In the genomic region with DNA sequence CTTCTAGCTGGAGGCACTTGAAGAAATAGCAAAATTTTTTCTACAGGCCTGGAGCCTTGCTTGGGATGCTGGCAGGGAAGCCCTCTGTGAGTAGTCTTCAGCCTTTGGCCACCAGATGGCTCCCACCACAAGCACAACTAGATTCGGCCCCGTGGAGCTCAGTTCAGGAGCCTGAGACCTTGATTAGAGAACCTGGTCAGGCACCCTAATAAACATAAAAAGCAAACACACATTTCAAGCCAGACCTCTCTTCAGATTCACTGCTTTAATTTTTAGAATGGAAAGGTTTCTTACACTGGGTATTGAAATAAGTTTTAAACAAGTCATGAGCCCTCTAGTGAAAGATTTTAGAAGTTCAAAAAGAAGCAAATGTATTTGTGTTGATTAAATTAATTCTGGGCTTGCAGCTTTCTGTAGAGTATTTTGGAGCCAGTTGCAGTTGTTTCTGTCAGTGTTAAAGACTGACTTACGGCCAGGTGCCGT, we compare ENCODE assay signal across 8 cellular contexts. TPM values are rescaled to one million over a fixed set of nuclear protein-coding genes. Genes with fewer than 3 reads are reported as not detected.
DNase-seq lines count a peak whose midpoint lies in the region; ATAC-seq, FAIRE-seq and TF ChIP-seq lines count a peak whose summit lies in the region.

No MANE protein-coding gene starts in this region.

- no peak overlapping the region for H3K9ac ChIP-seq in HepG2 (ENCODE audit: insufficient read depth, low read depth, low read length)

- no peak overlapping the region for H3K4me2 ChIP-seq in HepG2 (ENCODE audit: low read depth, low read length)

- no peaks in the 10 kb centered on the region for H3K27me3 ChIP-seq in HepG2 (ENCODE audit: control insufficient read depth in 1 of 2, insufficient read depth in 2 of 2, low read length in 2 of 2)

- H3K9me3 ChIP-seq in HepG2 (ENCODE audit: low read length), result no peaks in the 10 kb centered on the region

- POLR2A ChIA-PET in activated CD4-positive, alpha-beta T cell treated with anti-CD3 and anti-CD28 coated beads for 36 hours (lab: Charles Lee), result interaction anchor here (1.0 to 1.1 kb wide), 2 partner anchors 25 to 67 kb away, joined by 3 to 4 read pairs; no protein-coding TSS in a partner anchor
- POLR2A ChIA-PET in HepG2 (lab: Yijun Ruan, JAX), result interaction anchor here (0.8 to 1.8 kb wide), 9 partner anchors 23 to 134 kb away, joined by 3 to 10 read pairs (median 4); a partner anchor contains a TSS

- H3K27me3 Mint-ChIP-seq in activated CD4-positive, alpha-beta T cell treated with anti-CD3 and anti-CD28 coated beads for 36 hours, result no peaks in the 10 kb centered on the region

- DNase-seq in AG08396 (ENCODE audit: low spot score) (peak; percentile 68), NCI-H345 (lab: John Stamatoyannopoulos, UW) (peak; percentile 35), choroid plexus epithelial cell (ENCODE audit: low read depth) (peak; percentile 92), HepG2 (ENCODE audit: low spot score) (peak; percentile 73)
- peak; percentile 84 for DNase-seq in activated CD4-positive, alpha-beta T cell treated with anti-CD3 and anti-CD28 coated beads for 36 hours
- peak; percentile 61 to 64 for DNase-seq in stimulated activated CD4-positive, alpha-beta T cell treated with anti-CD3 and anti-CD28 coated beads, Interleukin-2, amount 100 ng/mL, for 48 hours

- no peaks in the 10 kb centered on the region for H3K79me2 ChIP-seq in HepG2 (ENCODE audit: insufficient read depth, low read length)

- TF ChIP-seq CTCF in choroid plexus epithelial cell (conservative IDR thresholded peaks at IDR 0.05; ENCODE audit: low read depth, low read length) (peak; percentile 91), HepG2 (CRISPR knock-in tag; IDR thresholded peaks at IDR 0.05) (peak; percentile 89)

- peaks cover 6% of the 10 kb centered on the region; the same call in 1 of the 2 replicates for H3K4me1 ChIP-seq in HepG2 (ENCODE audit: insufficient read depth, low read length)

- ATAC-seq in GM18520 (IDR thresholded peaks at IDR 0.05; ENCODE audit: unreplicated experiment) (peak; percentile 82), HG03066 (IDR thresholded peaks at IDR 0.05; ENCODE audit: low read depth, unreplicated experiment) (peak; percentile 98), HepG2 (peak; percentile 100)
- peak; percentile 99 for ATAC-seq in activated CD4-positive, alpha-beta T cell treated with anti-CD3 and anti-CD28 coated beads for 36 hours

- H3K27ac ChIP-seq in HepG2 (ENCODE audit: extremely low read length, insufficient read depth, low read length), result no peak overlapping the region

- TF ChIP-seq RAD21 in HepG2 (CRISPR knock-in tag; IDR thresholded peaks at IDR 0.05), result peak; percentile 94

- CTCF ChIA-PET in activated CD4-positive, alpha-beta T cell treated with anti-CD3 and anti-CD28 coated beads for 36 hours (lab: Charles Lee), result interaction anchor here (0.5 to 7.2 kb wide), 67 partner anchors 8 to 559 kb away, joined by 3 to 142 read pairs (median 5); a partner anchor contains a TSS
- CTCF ChIA-PET in HepG2 (lab: Yijun Ruan, JAX; ENCODE audit: low intra/inter-chr PET ratio, low total read pairs), result interaction anchor here (0.8 to 3.1 kb wide), 8 partner anchors 21 to 137 kb away, joined by 3 to 73 read pairs (median 4); a partner anchor contains a TSS

- no TSS peak for BruUV-seq in HepG2 (replicated peaks; lab: Mats Ljungman, UMichigan)

- H3K36me3 Mint-ChIP-seq in activated CD4-positive, alpha-beta T cell treated with anti-CD3 and anti-CD28 coated beads for 36 hours (ENCODE audit: low read depth), result no peaks in the 10 kb centered on the region

- H4K20me1 ChIP-seq in HepG2 (ENCODE audit: insufficient read depth, low read length), result no peaks in the 10 kb centered on the region

- peaks cover 5% of the 10 kb centered on the region for H3K4me1 Mint-ChIP-seq in activated CD4-positive, alpha-beta T cell treated with anti-CD3 and anti-CD28 coated beads for 36 hours

- peaks cover 1 to 10% of the 10 kb centered on the region in 2 experiments; a peak in 4 of 5 replicates for H3K36me3 ChIP-seq in HepG2 (replicated peaks in 1 of 2; ENCODE audit: control insufficient read depth in 1 of 2, insufficient read depth in 2 of 2, low read length in 2 of 2)

- no peak overlapping the region for H2AFZ ChIP-seq in HepG2 (ENCODE audit: low read length)

- intact Hi-C loops in activated CD4-positive, alpha-beta T cell treated with anti-CD3 and anti-CD28 coated beads for 36 hours (cut with DNase I, micrococcal nuclease), result loop anchor here (1.0 to 2.0 kb wide), 6 partner anchors 62 to 556 kb away; no protein-coding TSS in a partner anchor
- intact Hi-C loops in HepG2 (cut with micrococcal nuclease; ENCODE audit: unreplicated experiment), result loop anchor here (1.0 to 2.0 kb wide), 4 partner anchors 62 to 137 kb away; no protein-coding TSS in a partner anchor

- in situ Hi-C loops in HepG2 (cut with HindIII; ENCODE audit: extremely low pct_ligation_motif_present, low pct_unique_long_range_greater_than_20kb), result no loop called here

- TF ChIP-seq EP300 in HepG2 (IDR thresholded peaks at IDR 0.05; ENCODE audit: low read depth in 2 of 2, low read length in 2 of 2) (no peak), HepG2 (CRISPR knock-in tag; IDR thresholded peaks at IDR 0.05; ENCODE audit: borderline replicate concordance) (no peak)

- peak; percentile 34 for FAIRE-seq in HepG2 (lab: Jason Lieb, UNC)

- H3K4me3 ChIP-seq in choroid plexus epithelial cell (ENCODE audit: low read depth, low read length) (no peak overlapping the region), HepG2 (replicated peaks in 1 of 3; ENCODE audit: insufficient read depth in 1 of 3, low read depth in 2 of 3, low read length in 3 of 3) (no peak overlapping the region)

- peak overlapping the region; percentile 12 for H3K27ac Mint-ChIP-seq in activated CD4-positive, alpha-beta T cell treated with anti-CD3 and anti-CD28 coated beads for 36 hours

- no peak for TF ChIP-seq POLR2A in HepG2 (IDR thresholded peaks at IDR 0.05; ENCODE audit: insufficient read depth in 1 of 2, low read depth in 2 of 2, low read length in 2 of 2)

- 88% methylated on average over 2 of the region's 4 CpGs for WGBS in HepG2 (ENCODE audit: low lambda C conversion rate)

- H3K4me3 Mint-ChIP-seq in activated CD4-positive, alpha-beta T cell treated with anti-CD3 and anti-CD28 coated beads for 36 hours, result no peak overlapping the region

- no peaks in the 10 kb centered on the region for H3K9me3 Mint-ChIP-seq in activated CD4-positive, alpha-beta T cell treated with anti-CD3 and anti-CD28 coated beads for 36 hours (ENCODE audit: low read depth)

TF ChIP-seq in HepG2, 621 proteins besides CTCF, POLR2A, EP300 and RAD21 (continues in another document):
- no peak for TF ChIP-seq SP2 (CRISPR knock-in tag; IDR thresholded peaks at IDR 0.05)
- no peak for TF ChIP-seq HIVEP1 (CRISPR knock-in tag; IDR thresholded peaks at IDR 0.05)

RNA-seq across cellular contexts. Expression of a gene that starts 41.4 kb away (rescaled TPM):
- 10 to 100 TPM; 21.0 to 31.5 TPM for total RNA-seq in activated CD4-positive, alpha-beta T cell treated with anti-CD3 and anti-CD28 coated beads for 36 hours
- 63.8 and 71.9 TPM in 2 replicates for total RNA-seq in HepG2 (2016; rRNA removed; fragmentation: Illumina TruSeq; extraction: Trizol)
- 27.6 and 30.6 TPM in 2 replicates for total RNA-seq in HepG2 (2016; cell fraction: cytosol; rRNA removed; fragmentation: Illumina TruSeq; extraction: Trizol; ENCODE audit: low read depth)
- 64.8 and 79.1 TPM in 2 replicates for total RNA-seq in HepG2 (2016; cell fraction: insoluble cytoplasmic fraction; rRNA removed; fragmentation: Illumina TruSeq; extraction: Trizol)
- 27.3 and 28.0 TPM in 2 replicates for total RNA-seq in HepG2 (2016; cell fraction: membrane; rRNA removed; fragmentation: Illumina TruSeq; extraction: Trizol)
- 27.2 and 28.1 TPM in 2 replicates for total RNA-seq in HepG2 (2016; cell fraction: nucleus; rRNA removed; fragmentation: Illumina TruSeq; extraction: Trizol)
- 499 and 615 TPM in 2 replicates for polyA plus RNA-seq in HepG2 (2011; rRNA removed)
- polyA plus RNA-seq in HepG2 (2011; cell fraction: cytosol; rRNA removed), result 393 and 503 TPM in 2 replicates
- polyA plus RNA-seq in HepG2 (2011; cell fraction: nucleus; rRNA removed), result 87.8 and 90.3 TPM in 2 replicates
- polyA plus RNA-seq in HepG2 (2012), result 244 and 269 TPM in 2 replicates
- 25.5 and 30.2 TPM in 2 replicates for polyA plus RNA-seq in HepG2 (2016; cell fraction: cytosol; fragmentation: Illumina TruSeq; extraction: Trizol; ENCODE audit: low read depth)
- polyA plus RNA-seq in HepG2 (2016; cell fraction: insoluble cytoplasmic fraction; fragmentation: Illumina TruSeq; extraction: Trizol; ENCODE audit: low read depth), result 107 and 117 TPM in 2 replicates
- 23.9 and 28.1 TPM in 2 replicates for polyA plus RNA-seq in HepG2 (2016; cell fraction: membrane; fragmentation: Illumina TruSeq; extraction: Trizol; ENCODE audit: low read depth)
- 59.6 and 62.5 TPM in 2 replicates for polyA plus RNA-seq in HepG2 (2016; cell fraction: nucleus; fragmentation: Illumina TruSeq; extraction: Trizol; ENCODE audit: insufficient read depth, low read depth)
- 44.3 and 186 TPM in 2 replicates for polyA minus RNA-seq in HepG2 (2011; rRNA and poly(A)+ RNA removed; ENCODE audit: low replicate concordance)
- 49.7 and 65.5 TPM in 2 replicates for polyA minus RNA-seq in HepG2 (2011; cell fraction: cytosol; rRNA and poly(A)+ RNA removed)
- polyA minus RNA-seq in HepG2 (2011; cell fraction: nucleus; rRNA and poly(A)+ RNA removed), result 62.3 and 93.9 TPM in 2 replicates

RNA-seq across cellular contexts. Expression of a gene that starts 50.0 kb away (rescaled TPM):
- total RNA-seq in activated CD4-positive, alpha-beta T cell treated with anti-CD3 and anti-CD28 coated beads for 36 hours, result 1 to 10 TPM; 3.3 to 3.5 TPM
- 35.4 and 39.6 TPM in 2 replicates for total RNA-seq in HepG2 (2016; rRNA removed; fragmentation: Illumina TruSeq; extraction: Trizol)
- total RNA-seq in HepG2 (2016; cell fraction: cytosol; rRNA removed; fragmentation: Illumina TruSeq; extraction: Trizol; ENCODE audit: low read depth), result 65.4 and 73.3 TPM in 2 replicates
- total RNA-seq in HepG2 (2016; cell fraction: insoluble cytoplasmic fraction; rRNA removed; fragmentation: Illumina TruSeq; extraction: Trizol), result 34.8 and 35.7 TPM in 2 replicates
- total RNA-seq in HepG2 (2016; cell fraction: membrane; rRNA removed; fragmentation: Illumina TruSeq; extraction: Trizol), result 29.2 and 34.2 TPM in 2 replicates
- total RNA-seq in HepG2 (2016; cell fraction: nucleus; rRNA removed; fragmentation: Illumina TruSeq; extraction: Trizol), result 34.5 and 45.0 TPM in 2 replicates
- 27.8 and 31.6 TPM in 2 replicates for polyA plus RNA-seq in HepG2 (2011; rRNA removed)
- 33.5 and 37.5 TPM in 2 replicates for polyA plus RNA-seq in HepG2 (2011; cell fraction: cytosol; rRNA removed)
- 28.1 and 35.6 TPM in 2 replicates for polyA plus RNA-seq in HepG2 (2011; cell fraction: nucleus; rRNA removed)
- 16.2 and 20.3 TPM in 2 replicates for polyA plus RNA-seq in HepG2 (2012)
- polyA plus RNA-seq in HepG2 (2016; cell fraction: cytosol; fragmentation: Illumina TruSeq; extraction: Trizol; ENCODE audit: low read depth), result 4.4 and 6.7 TPM in 2 replicates
- 31.3 and 33.4 TPM in 2 replicates for polyA plus RNA-seq in HepG2 (2016; cell fraction: insoluble cytoplasmic fraction; fragmentation: Illumina TruSeq; extraction: Trizol; ENCODE audit: low read depth)
- 11.0 and 11.2 TPM in 2 replicates for polyA plus RNA-seq in HepG2 (2016; cell fraction: membrane; fragmentation: Illumina TruSeq; extraction: Trizol; ENCODE audit: low read depth)
- 31.1 and 35.1 TPM in 2 replicates for polyA plus RNA-seq in HepG2 (2016; cell fraction: nucleus; fragmentation: Illumina TruSeq; extraction: Trizol; ENCODE audit: insufficient read depth, low read depth)
- 153 and 617 TPM in 2 replicates for polyA minus RNA-seq in HepG2 (2011; rRNA and poly(A)+ RNA removed; ENCODE audit: low replicate concordance)
- 64.8 and 73.2 TPM in 2 replicates for polyA minus RNA-seq in HepG2 (2011; cell fraction: cytosol; rRNA and poly(A)+ RNA removed)
- 85.0 and 93.4 TPM in 2 replicates for polyA minus RNA-seq in HepG2 (2011; cell fraction: nucleus; rRNA and poly(A)+ RNA removed)

Comparison
In these comparisons a context has a peak if more than half of its experiments do, and no peak if none do; other contexts are left out.
1. DNase-seq: peak in every context shown above with its lines; median percentile 92 in choroid plexus epithelial cell; 84 in activated CD4-positive, alpha-beta T cell treated with anti-CD3 and anti-CD28 coated beads for 36 hours; 73 in HepG2; 68 in AG08396; 62 in stimulated activated CD4-positive, alpha-beta T cell treated with anti-CD3 and anti-CD28 coated beads, Interleukin-2, amount 100 ng/mL, for 48 hours; 35 in NCI-H345.